Comparison of ENCODE assay signal across 1 cellular context in the genomic region with DNA sequence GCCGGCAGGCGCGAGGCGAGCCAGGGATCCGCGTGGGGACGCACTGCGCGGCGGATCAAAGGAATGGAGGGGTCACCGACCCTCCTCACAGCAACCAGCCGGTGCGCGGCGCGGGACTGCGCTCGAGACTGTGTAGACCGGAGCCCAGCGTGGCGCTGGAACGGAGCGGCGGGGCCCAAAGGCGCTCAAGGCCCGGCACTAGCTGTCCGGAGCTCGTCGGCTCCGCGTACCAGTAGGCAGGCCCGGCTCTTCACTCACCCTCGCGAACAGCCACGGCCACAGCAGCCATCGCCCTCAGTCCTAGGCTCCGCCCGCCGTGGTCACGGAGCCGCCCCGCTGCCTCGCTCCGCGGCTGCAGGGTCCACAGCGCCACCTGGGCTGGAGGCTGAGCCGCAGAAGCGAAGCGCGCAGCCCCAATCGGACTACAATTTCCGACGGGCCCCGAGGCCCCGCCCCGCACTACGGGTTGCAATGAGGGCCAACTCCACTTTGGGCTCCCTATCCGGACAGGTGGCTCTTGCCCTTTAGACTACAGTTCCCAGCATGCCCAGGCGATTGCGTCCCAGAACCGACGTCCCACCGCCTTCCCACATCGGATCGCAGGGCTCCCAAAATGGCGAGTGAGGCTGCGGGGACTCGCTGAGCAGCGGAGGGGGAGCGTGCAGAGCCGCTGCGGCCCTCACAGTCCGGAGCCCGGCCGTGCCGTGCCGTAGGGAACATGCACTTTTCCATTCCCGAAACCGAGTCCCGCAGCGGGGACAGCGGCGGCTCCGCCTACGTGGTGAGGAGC.
TF ChIP-seq lines count a peak whose summit lies in the region.

TSS of gene EIF2B4 (minus strand) at position 313 of the 790 bp plus-strand sequence. CDS start at position 289, 24 bp downstream.
TSS of gene SNX17 (plus strand) at position 591 of the 790 bp plus-strand sequence. CDS start at position 719, 128 bp downstream.

TF ChIP-seq in K562, 482 proteins besides CTCF, POLR2A, EP300 and RAD21 (continued from another document and continues in another):
- TF ChIP-seq, protein P1, sequence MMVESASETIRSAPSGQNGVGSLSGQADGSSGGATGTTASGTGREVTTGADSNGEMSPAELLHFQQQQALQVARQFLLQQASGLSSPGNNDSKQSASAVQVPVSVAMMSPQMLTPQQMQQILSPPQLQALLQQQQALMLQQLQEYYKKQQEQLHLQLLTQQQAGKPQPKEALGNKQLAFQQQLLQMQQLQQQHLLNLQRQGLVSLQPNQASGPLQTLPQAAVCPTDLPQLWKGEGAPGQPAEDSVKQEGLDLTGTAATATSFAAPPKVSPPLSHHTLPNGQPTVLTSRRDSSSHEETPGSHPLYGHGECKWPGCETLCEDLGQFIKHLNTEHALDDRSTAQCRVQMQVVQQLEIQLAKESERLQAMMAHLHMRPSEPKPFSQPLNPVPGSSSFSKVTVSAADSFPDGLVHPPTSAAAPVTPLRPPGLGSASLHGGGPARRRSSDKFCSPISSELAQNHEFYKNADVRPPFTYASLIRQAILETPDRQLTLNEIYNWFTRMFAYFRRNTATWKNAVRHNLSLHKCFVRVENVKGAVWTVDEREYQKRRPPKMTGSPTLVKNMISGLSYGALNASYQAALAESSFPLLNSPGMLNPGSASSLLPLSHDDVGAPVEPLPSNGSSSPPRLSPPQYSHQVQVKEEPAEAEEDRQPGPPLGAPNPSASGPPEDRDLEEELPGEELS (CRISPR knock-in tag; IDR thresholded peaks at IDR 0.05; ENCODE audit: borderline replicate concordance) = peak; percentile 35; the same call in 1 of the 2 replicates
- no peak for TF ChIP-seq HOXB6 (CRISPR knock-in tag; IDR thresholded peaks at IDR 0.05; ENCODE audit: borderline replicate concordance)
- no peak; the same call in 1 of the 2 replicates for TF ChIP-seq GABPB2 (CRISPR knock-in tag; conservative IDR thresholded peaks at IDR 0.05)
- no peak for TF ChIP-seq PRPF4 (IDR thresholded peaks at IDR 0.05; ENCODE audit: insufficient read depth, low read depth, low read length, poor library complexity, severe bottlenecking)
- no peak; the same call in 1 of the 2 replicates for TF ChIP-seq HSF4 (CRISPR knock-in tag; IDR thresholded peaks at IDR 0.05; ENCODE audit: borderline replicate concordance)
- peak; percentile 63; the same call in 1 of the 2 replicates for TF ChIP-seq SOX6 (IDR thresholded peaks at IDR 0.05)
- TF ChIP-seq SMARCE1 (IDR thresholded peaks at IDR 0.05) = no peak
- TF ChIP-seq SRSF1 (IDR thresholded peaks at IDR 0.05; ENCODE audit: low read depth, low read length) = 0 out of 2 replicates have a peak, but pooled peaks have one; percentile 74
- TF ChIP-seq MYBL2 (IDR thresholded peaks at IDR 0.05; ENCODE audit: low read depth) = no peak
- TF ChIP-seq MYBL2 (CRISPR knock-in tag; IDR thresholded peaks at IDR 0.05; ENCODE audit: borderline replicate concordance) = no peak
- TF ChIP-seq, protein P2, sequence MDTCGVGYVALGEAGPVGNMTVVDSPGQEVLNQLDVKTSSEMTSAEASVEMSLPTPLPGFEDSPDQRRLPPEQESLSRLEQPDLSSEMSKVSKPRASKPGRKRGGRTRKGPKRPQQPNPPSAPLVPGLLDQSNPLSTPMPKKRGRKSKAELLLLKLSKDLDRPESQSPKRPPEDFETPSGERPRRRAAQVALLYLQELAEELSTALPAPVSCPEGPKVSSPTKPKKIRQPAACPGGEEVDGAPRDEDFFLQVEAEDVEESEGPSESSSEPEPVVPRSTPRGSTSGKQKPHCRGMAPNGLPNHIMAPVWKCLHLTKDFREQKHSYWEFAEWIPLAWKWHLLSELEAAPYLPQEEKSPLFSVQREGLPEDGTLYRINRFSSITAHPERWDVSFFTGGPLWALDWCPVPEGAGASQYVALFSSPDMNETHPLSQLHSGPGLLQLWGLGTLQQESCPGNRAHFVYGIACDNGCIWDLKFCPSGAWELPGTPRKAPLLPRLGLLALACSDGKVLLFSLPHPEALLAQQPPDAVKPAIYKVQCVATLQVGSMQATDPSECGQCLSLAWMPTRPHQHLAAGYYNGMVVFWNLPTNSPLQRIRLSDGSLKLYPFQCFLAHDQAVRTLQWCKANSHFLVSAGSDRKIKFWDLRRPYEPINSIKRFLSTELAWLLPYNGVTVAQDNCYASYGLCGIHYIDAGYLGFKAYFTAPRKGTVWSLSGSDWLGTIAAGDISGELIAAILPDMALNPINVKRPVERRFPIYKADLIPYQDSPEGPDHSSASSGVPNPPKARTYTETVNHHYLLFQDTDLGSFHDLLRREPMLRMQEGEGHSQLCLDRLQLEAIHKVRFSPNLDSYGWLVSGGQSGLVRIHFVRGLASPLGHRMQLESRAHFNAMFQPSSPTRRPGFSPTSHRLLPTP (IDR thresholded peaks at IDR 0.05; ENCODE audit: borderline replicate concordance, extremely low read depth, insufficient read length) = no peak
- TF ChIP-seq ZNF507 (tag; conservative IDR thresholded peaks at IDR 0.05) = no peak
- no peak for TF ChIP-seq ZNF717 (CRISPR knock-in tag; IDR thresholded peaks at IDR 0.05)
- no peak for TF ChIP-seq PHF21A (IDR thresholded peaks at IDR 0.05; ENCODE audit: borderline replicate concordance, low read depth)
- TF ChIP-seq, protein P3, sequence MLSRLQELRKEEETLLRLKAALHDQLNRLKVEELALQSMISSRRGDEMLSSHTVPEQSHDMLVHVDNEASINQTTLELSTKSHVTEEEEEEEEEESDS (CRISPR knock-in tag; IDR thresholded peaks at IDR 0.05) = no peak
- peak; percentile 58 for TF ChIP-seq L3MBTL2 (IDR thresholded peaks at IDR 0.05)
- TF ChIP-seq ZNF584 (CRISPR knock-in tag; IDR thresholded peaks at IDR 0.05; ENCODE audit: low read depth) = no peak
- no peak for TF ChIP-seq TFAM (CRISPR knock-in tag; conservative IDR thresholded peaks at IDR 0.05)
- no peak for TF ChIP-seq HMG20A (CRISPR knock-in tag; conservative IDR thresholded peaks at IDR 0.05)
- peak; percentile 95 for TF ChIP-seq RNF2 (IDR thresholded peaks at IDR 0.05)
- peak in 1 of 2 experiments; percentile 88; a peak in 2 of 4 replicates for TF ChIP-seq ZNF639 (CRISPR knock-in tag; conservative IDR thresholded peaks at IDR 0.05 in 1 of 2, IDR thresholded peaks at IDR 0.05 in 1 of 2)
- TF ChIP-seq CBX1 (IDR thresholded peaks at IDR 0.05; ENCODE audit: low read depth) = no peak
- TF ChIP-seq, protein P4, sequence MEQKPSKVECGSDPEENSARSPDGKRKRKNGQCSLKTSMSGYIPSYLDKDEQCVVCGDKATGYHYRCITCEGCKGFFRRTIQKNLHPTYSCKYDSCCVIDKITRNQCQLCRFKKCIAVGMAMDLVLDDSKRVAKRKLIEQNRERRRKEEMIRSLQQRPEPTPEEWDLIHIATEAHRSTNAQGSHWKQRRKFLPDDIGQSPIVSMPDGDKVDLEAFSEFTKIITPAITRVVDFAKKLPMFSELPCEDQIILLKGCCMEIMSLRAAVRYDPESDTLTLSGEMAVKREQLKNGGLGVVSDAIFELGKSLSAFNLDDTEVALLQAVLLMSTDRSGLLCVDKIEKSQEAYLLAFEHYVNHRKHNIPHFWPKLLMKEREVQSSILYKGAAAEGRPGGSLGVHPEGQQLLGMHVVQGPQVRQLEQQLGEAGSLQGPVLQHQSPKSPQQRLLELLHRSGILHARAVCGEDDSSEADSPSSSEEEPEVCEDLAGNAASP (IDR thresholded peaks at IDR 0.05) = no peak
- TF ChIP-seq, protein P5, sequence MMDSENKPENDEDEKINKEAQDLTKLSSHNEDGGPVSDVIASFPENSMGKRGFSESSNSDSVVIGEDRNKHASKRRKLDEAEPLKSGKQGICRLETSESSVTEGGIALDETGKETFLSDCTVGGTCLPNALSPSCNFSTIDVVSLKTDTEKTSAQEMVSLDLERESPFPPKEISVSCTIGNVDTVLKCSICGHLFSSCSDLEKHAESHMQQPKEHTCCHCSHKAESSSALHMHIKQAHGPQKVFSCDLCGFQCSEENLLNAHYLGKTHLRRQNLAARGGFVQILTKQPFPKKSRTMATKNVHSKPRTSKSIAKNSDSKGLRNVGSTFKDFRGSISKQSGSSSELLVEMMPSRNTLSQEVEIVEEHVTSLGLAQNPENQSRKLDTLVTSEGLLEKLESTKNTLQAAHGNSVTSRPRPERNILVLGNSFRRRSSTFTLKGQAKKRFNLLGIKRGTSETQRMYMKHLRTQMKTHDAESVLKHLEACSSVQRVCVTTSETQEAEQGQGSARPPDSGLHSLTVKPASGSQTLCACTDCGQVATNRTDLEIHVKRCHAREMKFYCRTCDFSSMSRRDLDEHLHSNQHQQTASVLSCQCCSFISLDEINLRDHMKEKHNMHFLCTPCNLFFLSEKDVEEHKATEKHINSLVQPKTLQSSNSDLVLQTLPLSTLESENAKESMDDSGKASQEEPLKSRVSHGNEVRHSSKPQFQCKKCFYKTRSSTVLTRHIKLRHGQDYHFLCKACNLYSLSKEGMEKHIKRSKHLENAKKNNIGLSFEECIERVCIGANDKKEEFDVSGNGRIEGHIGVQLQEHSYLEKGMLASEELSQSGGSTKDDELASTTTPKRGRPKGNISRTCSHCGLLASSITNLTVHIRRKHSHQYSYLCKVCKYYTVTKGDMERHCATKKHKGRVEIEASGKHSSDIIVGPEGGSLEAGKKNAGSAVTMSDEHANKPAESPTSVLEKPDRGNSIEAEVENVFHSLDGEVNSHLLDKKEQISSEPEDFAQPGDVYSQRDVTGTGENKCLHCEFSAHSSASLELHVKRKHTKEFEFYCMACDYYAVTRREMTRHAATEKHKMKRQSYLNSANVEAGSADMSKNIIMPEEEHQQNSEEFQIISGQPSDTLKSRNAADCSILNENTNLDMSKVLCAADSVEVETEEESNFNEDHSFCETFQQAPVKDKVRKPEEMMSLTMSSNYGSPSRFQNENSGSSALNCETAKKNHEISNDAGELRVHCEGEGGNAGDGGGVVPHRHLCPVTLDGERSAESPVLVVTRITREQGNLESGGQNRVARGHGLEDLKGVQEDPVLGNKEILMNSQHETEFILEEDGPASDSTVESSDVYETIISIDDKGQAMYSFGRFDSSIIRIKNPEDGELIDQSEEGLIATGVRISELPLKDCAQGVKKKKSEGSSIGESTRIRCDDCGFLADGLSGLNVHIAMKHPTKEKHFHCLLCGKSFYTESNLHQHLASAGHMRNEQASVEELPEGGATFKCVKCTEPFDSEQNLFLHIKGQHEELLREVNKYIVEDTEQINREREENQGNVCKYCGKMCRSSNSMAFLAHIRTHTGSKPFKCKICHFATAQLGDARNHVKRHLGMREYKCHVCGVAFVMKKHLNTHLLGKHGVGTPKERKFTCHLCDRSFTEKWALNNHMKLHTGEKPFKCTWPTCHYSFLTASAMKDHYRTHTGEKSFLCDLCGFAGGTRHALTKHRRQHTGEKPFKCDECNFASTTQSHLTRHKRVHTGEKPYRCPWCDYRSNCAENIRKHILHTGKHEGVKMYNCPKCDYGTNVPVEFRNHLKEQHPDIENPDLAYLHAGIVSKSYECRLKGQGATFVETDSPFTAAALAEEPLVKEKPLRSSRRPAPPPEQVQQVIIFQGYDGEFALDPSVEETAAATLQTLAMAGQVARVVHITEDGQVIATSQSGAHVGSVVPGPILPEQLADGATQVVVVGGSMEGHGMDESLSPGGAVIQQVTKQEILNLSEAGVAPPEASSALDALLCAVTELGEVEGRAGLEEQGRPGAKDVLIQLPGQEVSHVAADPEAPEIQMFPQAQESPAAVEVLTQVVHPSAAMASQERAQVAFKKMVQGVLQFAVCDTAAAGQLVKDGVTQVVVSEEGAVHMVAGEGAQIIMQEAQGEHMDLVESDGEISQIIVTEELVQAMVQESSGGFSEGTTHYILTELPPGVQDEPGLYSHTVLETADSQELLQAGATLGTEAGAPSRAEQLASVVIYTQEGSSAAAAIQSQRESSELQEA (IDR thresholded peaks at IDR 0.05; ENCODE audit: low read depth) = peak; percentile 100
- TF ChIP-seq, protein P6, sequence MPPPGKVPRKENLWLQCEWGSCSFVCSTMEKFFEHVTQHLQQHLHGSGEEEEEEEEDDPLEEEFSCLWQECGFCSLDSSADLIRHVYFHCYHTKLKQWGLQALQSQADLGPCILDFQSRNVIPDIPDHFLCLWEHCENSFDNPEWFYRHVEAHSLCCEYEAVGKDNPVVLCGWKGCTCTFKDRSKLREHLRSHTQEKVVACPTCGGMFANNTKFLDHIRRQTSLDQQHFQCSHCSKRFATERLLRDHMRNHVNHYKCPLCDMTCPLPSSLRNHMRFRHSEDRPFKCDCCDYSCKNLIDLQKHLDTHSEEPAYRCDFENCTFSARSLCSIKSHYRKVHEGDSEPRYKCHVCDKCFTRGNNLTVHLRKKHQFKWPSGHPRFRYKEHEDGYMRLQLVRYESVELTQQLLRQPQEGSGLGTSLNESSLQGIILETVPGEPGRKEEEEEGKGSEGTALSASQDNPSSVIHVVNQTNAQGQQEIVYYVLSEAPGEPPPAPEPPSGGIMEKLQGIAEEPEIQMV (tag; conservative IDR thresholded peaks at IDR 0.05; ENCODE audit: low read depth) = no peak
- TF ChIP-seq, protein P7, sequence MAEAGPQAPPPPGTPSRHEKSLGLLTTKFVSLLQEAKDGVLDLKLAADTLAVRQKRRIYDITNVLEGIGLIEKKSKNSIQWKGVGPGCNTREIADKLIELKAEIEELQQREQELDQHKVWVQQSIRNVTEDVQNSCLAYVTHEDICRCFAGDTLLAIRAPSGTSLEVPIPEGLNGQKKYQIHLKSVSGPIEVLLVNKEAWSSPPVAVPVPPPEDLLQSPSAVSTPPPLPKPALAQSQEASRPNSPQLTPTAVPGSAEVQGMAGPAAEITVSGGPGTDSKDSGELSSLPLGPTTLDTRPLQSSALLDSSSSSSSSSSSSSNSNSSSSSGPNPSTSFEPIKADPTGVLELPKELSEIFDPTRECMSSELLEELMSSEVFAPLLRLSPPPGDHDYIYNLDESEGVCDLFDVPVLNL (CRISPR knock-in tag; IDR thresholded peaks at IDR 0.05; ENCODE audit: low read depth) = peak; percentile 28; the same call in 1 of the 2 replicates
- no peak for TF ChIP-seq ZNF408 (CRISPR knock-in tag; IDR thresholded peaks at IDR 0.05; ENCODE audit: low read depth)
- TF ChIP-seq NCOA4 (IDR thresholded peaks at IDR 0.05; ENCODE audit: partially characterized antibody) = no peak
- no peak for TF ChIP-seq NUFIP1 (IDR thresholded peaks at IDR 0.05; ENCODE audit: partially characterized antibody)
- TF ChIP-seq ZNF57 (CRISPR knock-in tag; IDR thresholded peaks at IDR 0.05) = no peak
- no peak for TF ChIP-seq ARNT (IDR thresholded peaks at IDR 0.05)
- no peak for TF ChIP-seq MYNN (IDR thresholded peaks at IDR 0.05)
- TF ChIP-seq MYNN (CRISPR knock-in tag; IDR thresholded peaks at IDR 0.05) = no peak
- TF ChIP-seq CC2D1A (IDR thresholded peaks at IDR 0.05) = no peak
- TF ChIP-seq SETDB1 (IDR thresholded peaks at IDR 0.05; ENCODE audit: low read length) = peak; percentile 82
- TF ChIP-seq ERF (CRISPR knock-in tag; IDR thresholded peaks at IDR 0.05) = 0 out of 2 replicates have a peak, but pooled peaks have one; percentile 31
- no peak for TF ChIP-seq JUNB (CRISPR knock-in tag; conservative IDR thresholded peaks at IDR 0.05)
- no peak; a peak in 1 of 4 replicates for TF ChIP-seq MLX (CRISPR knock-in tag; conservative IDR thresholded peaks at IDR 0.05)
